2 cellular contexts compared by ENCODE assay signal in the genomic region with DNA sequence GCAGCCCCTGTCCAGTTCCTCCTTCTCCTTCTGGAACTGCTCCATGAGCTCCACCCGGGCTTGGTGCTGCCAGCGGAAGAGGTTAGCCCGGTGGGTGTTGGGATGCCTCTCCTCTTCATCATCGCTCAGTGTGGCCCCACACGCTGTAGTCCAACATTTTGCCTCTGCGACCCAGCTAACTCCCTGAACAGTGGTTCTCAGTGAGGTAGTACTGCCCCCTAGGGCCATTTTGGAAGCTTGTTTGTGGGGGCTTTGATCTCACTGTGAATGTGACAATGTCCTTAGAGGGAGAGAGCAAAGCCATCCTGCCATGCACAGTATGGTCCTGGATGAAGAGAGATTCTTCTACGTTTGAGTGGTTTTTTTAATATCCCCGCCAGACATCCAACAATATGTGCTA. TPM values are rescaled to one million over a fixed set of nuclear protein-coding genes. Genes with fewer than 3 reads are reported as not detected.
"Had no signal": no experiment of that assay in that cellular context is flagged by ENCODE, and none has a peak within 500 bp of the region (broad histone marks: within the 10 kb centered on the region; RNA-seq: fewer than 3 reads in every experiment).

No MANE protein-coding gene starts in this region.

RNA-seq across cellular contexts. Expression of gene NPIPB9, which starts 50.2 kb away (rescaled TPM):
- total RNA-seq: Right ventricle myocardium inferior, RPMI7951 had no signal
